10 cellular contexts compared by ENCODE assay signal in genomic region chr14:69002069-69002468, GRCh38. TPM values are rescaled to one million over a fixed set of nuclear protein-coding genes. Genes with fewer than 3 reads are reported as not detected.
DNase-seq lines count a peak whose midpoint lies in the region; ATAC-seq and TF ChIP-seq lines count a peak whose summit lies in the region.
"Had no signal": no experiment of that assay in that cellular context is flagged by ENCODE, and none has a peak within 500 bp of the region (broad histone marks: within the 10 kb centered on the region; RNA-seq: fewer than 3 reads in every experiment).

No MANE protein-coding gene starts in this region.

- no peaks in the 10 kb centered on the region for H3K9me3 ChIP-seq in CD4-positive, CD25-positive, alpha-beta regulatory T cell (ENCODE audit: control insufficient read depth in 2 of 2, low read length in 2 of 2)
- H3K9me3 ChIP-seq in lower lobe of right lung: no peaks in the 10 kb centered on the region

- peak overlapping the region in 2 of 3 donors; percentile 22 to 25 for H3K27ac Mint-ChIP-seq in CD4-positive, CD25-positive, alpha-beta regulatory T cell
- H3K27ac Mint-ChIP-seq: activated CD4-positive, alpha-beta T cell treated with anti-CD3 and anti-CD28 coated beads, Interleukin-2, amount 10 ng/mL, durations not matched to agents 7 days and 5 days had no signal

- TF ChIP-seq RAD21 in Ishikawa (IDR thresholded peaks at IDR 0.05; ENCODE audit: low read depth): peak; percentile 53

- H3K4me3 Mint-ChIP-seq in CD4-positive, CD25-positive, alpha-beta regulatory T cell: no peak overlapping the region
- H3K4me3 Mint-ChIP-seq: activated CD4-positive, alpha-beta T cell treated with anti-CD3 and anti-CD28 coated beads, Interleukin-2, amount 10 ng/mL, durations not matched to agents 7 days and 5 days had no signal

- intact Hi-C loops in lower lobe of right lung (cut with DNase I): no loop called here

- no peaks in the 10 kb centered on the region for H3K36me3 Mint-ChIP-seq in CD4-positive, CD25-positive, alpha-beta regulatory T cell

- H3K27ac ChIP-seq in CD4-positive, CD25-positive, alpha-beta regulatory T cell (ENCODE audit: insufficient read depth, low read length, poor library complexity, severe bottlenecking): no peak overlapping the region
- no peak overlapping the region for H3K27ac ChIP-seq in lower lobe of right lung

- H3K36me3 ChIP-seq in CD4-positive, CD25-positive, alpha-beta regulatory T cell (ENCODE audit: control insufficient read depth, insufficient read depth, low read length): no peaks in the 10 kb centered on the region
- H3K36me3 ChIP-seq in lower lobe of right lung: no peaks in the 10 kb centered on the region

- ATAC-seq in CD4-positive, CD25-positive, alpha-beta regulatory T cell (ENCODE audit: low read depth in 2 of 2): peak; percentile 31 to 55
- peak; percentile 52 to 67 for ATAC-seq in lower lobe of right lung
- ATAC-seq in GM21723 (IDR thresholded peaks at IDR 0.05; ENCODE audit: unreplicated experiment): no peak

- TF ChIP-seq CTCF in lower lobe of right lung (IDR thresholded peaks at IDR 0.05): peak; percentile 36

- no peak for TF ChIP-seq EP300 in Ishikawa (IDR thresholded peaks at IDR 0.05; ENCODE audit: borderline replicate concordance)

- peaks cover 19% of the 10 kb centered on the region for H3K27me3 Mint-ChIP-seq in CD4-positive, CD25-positive, alpha-beta regulatory T cell
- H3K27me3 Mint-ChIP-seq: activated CD4-positive, alpha-beta T cell treated with anti-CD3 and anti-CD28 coated beads, Interleukin-2, amount 10 ng/mL, durations not matched to agents 7 days and 5 days had no signal

- peaks cover 0 to 9% (median 1%) of the 10 kb centered on the region in 4 donors for H3K4me1 Mint-ChIP-seq in CD4-positive, CD25-positive, alpha-beta regulatory T cell

- H3K9me3 Mint-ChIP-seq in CD4-positive, CD25-positive, alpha-beta regulatory T cell: no peaks in the 10 kb centered on the region
- H3K9me3 Mint-ChIP-seq: activated CD4-positive, alpha-beta T cell treated with anti-CD3 and anti-CD28 coated beads, Interleukin-2, amount 10 ng/mL, durations not matched to agents 7 days and 5 days had no signal

- DNase-seq in CD4-positive, CD25-positive, alpha-beta regulatory T cell: peak in 2 of 3 donors; percentile 13 to 37
- peak; percentile 50 for DNase-seq in cerebellar cortex (ENCODE audit: low spot score)
- DNase-seq in lower lobe of right lung: no peak
- no peak for DNase-seq in NCI-H524 treated with DMSO at 0.1 percent for 48 hours (lab: John Stamatoyannopoulos, UW)
- no peak for DNase-seq in DMS153 treated with DMSO at 0.1 percent for 48 hours (lab: John Stamatoyannopoulos, UW; ENCODE audit: unreplicated experiment)
- no peak for DNase-seq in GM19238 (ENCODE audit: insufficient read length, low spot score)
- DNase-seq: activated CD4-positive, alpha-beta T cell treated with anti-CD3 and anti-CD28 coated beads, Interleukin-2, amount 10 ng/mL, durations not matched to agents 7 days and 5 days; NCI-H2081 treated with DMSO at 0.1 percent for 48 hours had no signal

- H3K4me3 ChIP-seq in CD4-positive, CD25-positive, alpha-beta regulatory T cell (ENCODE audit: low read depth, low read length): no peak overlapping the region
- H3K4me3 ChIP-seq in lower lobe of right lung: no peak overlapping the region

- no peaks in the 10 kb centered on the region for H3K27me3 ChIP-seq in CD4-positive, CD25-positive, alpha-beta regulatory T cell (ENCODE audit: control insufficient read depth, insufficient read depth, low read length)
- no peaks in the 10 kb centered on the region for H3K27me3 ChIP-seq in lower lobe of right lung (ENCODE audit: low read depth)

- no peaks in the 10 kb centered on the region for H3K4me1 ChIP-seq in CD4-positive, CD25-positive, alpha-beta regulatory T cell (ENCODE audit: control insufficient read depth, insufficient read depth, low read length, poor library complexity, severe bottlenecking)
- H3K4me1 ChIP-seq in lower lobe of right lung: peaks cover 5% of the 10 kb centered on the region

TF ChIP-seq in Ishikawa, 13 proteins besides CTCF, POLR2A, EP300 and RAD21:
- TF ChIP-seq NFIC (IDR thresholded peaks at IDR 0.05) (no peak), TEAD4 (IDR thresholded peaks at IDR 0.05) (no peak), FOXM1 (IDR thresholded peaks at IDR 0.05; ENCODE audit: borderline replicate concordance, low read depth) (no peak), REST (IDR thresholded peaks at IDR 0.05; ENCODE audit: low read depth) (no peak), YY1 (IDR thresholded peaks at IDR 0.05; ENCODE audit: low read depth) (no peak), CEBPB (IDR thresholded peaks at IDR 0.05) (no peak), USF1 (IDR thresholded peaks at IDR 0.05) (no peak), ZBTB7A (IDR thresholded peaks at IDR 0.05; ENCODE audit: low read depth) (no peak), TAF1 (IDR thresholded peaks at IDR 0.05; ENCODE audit: low read depth) (no peak), TCF12 (IDR thresholded peaks at IDR 0.05; ENCODE audit: low read depth) (no peak), EGR1 (IDR thresholded peaks at IDR 0.05) (no peak), CREB1 (IDR thresholded peaks at IDR 0.05; ENCODE audit: low read depth) (no peak), MAX (IDR thresholded peaks at IDR 0.05) (no peak)
TF ChIP-seq in Ishikawa: peak in this region for 0.

RNA-seq across cellular contexts. Expression of gene ACTN1, which starts 23.0 kb away (rescaled TPM):
- 47.5 TPM for total RNA-seq in CD4-positive, CD25-positive, alpha-beta regulatory T cell
- 10 to 100 TPM; 28.3 to 78.8 (median 51.8) TPM for polyA plus RNA-seq in CD4-positive, CD25-positive, alpha-beta regulatory T cell
- 124 TPM for total RNA-seq in lower lobe of right lung

Comparison
In these comparisons a context has a peak if more than half of its experiments do, and no peak if none do; other contexts are left out.
1. DNase-seq: peak in CD4-positive, CD25-positive, alpha-beta regulatory T cell (2 of 3) and cerebellar cortex (single experiment); none in lower lobe of right lung (single experiment), NCI-H524 treated with DMSO at 0.1 percent for 48 hours (single experiment), DMS153 treated with DMSO at 0.1 percent for 48 hours (single experiment) and GM19238 (single experiment).